ENCODE assay signal across 2 cellular contexts in genomic region chr19:572891-573825, GRCh38.
A peak's percentile ranks its signal among the peaks of the same experiment; 100 is the strongest.
TF ChIP-seq lines count a peak whose summit lies in the region.

No MANE protein-coding gene starts in this region.

TF ChIP-seq in HCT116, 20 proteins besides CTCF, POLR2A, EP300 and RAD21:
- TF ChIP-seq, protein P1, sequence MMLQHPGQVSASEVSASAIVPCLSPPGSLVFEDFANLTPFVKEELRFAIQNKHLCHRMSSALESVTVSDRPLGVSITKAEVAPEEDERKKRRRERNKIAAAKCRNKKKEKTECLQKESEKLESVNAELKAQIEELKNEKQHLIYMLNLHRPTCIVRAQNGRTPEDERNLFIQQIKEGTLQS (IDR thresholded peaks at IDR 0.05) = no peak
- TF ChIP-seq ZFX (IDR thresholded peaks at IDR 0.05) = peak; percentile 74; the same call in 1 of the 2 replicates

TF ChIP-seq in HepG2, 621 proteins besides CTCF, POLR2A, EP300 and RAD21 (continues in another document):
- TF ChIP-seq ZFX (CRISPR knock-in tag; IDR thresholded peaks at IDR 0.05; ENCODE audit: low read depth) (peak; percentile 41; the same call in 1 of the 2 replicates), NR2F6 (IDR thresholded peaks at IDR 0.05) (peak; percentile 11; the same call in 1 of the 2 replicates), NR2F6 (CRISPR knock-in tag; IDR thresholded peaks at IDR 0.05) (no peak), ZNF280B (CRISPR knock-in tag; IDR thresholded peaks at IDR 0.05; ENCODE audit: borderline replicate concordance) (peak; percentile 29; the same call in 1 of the 2 replicates), ZNF235 (CRISPR knock-in tag; IDR thresholded peaks at IDR 0.05; ENCODE audit: borderline replicate concordance) (no peak), GFI1 (CRISPR knock-in tag; IDR thresholded peaks at IDR 0.05; ENCODE audit: borderline replicate concordance) (no peak), HHEX (CRISPR knock-in tag; IDR thresholded peaks at IDR 0.05) (no peak), ZNF512 (CRISPR knock-in tag; IDR thresholded peaks at IDR 0.05) (no peak), EED (CRISPR knock-in tag; IDR thresholded peaks at IDR 0.05) (peak; percentile 52; the same call in 1 of the 2 replicates), AGO2 (optimal IDR thresholded peaks at IDR 0.05; ENCODE audit: low read depth, low read length) (peak; percentile 60), ZNF687 (CRISPR knock-in tag; IDR thresholded peaks at IDR 0.05) (peak; percentile 53), E2F1 (CRISPR knock-in tag; IDR thresholded peaks at IDR 0.05) (no peak), RARG (CRISPR knock-in tag; IDR thresholded peaks at IDR 0.05; ENCODE audit: low read depth) (no peak), ZNF879 (CRISPR knock-in tag; IDR thresholded peaks at IDR 0.05) (0 out of 2 replicates have a peak, but pooled peaks have one; percentile 57), MTERF4 (CRISPR knock-in tag; IDR thresholded peaks at IDR 0.05) (no peak), BRF2 (CRISPR knock-in tag; IDR thresholded peaks at IDR 0.05) (no peak), TOPORS (CRISPR knock-in tag; IDR thresholded peaks at IDR 0.05) (no peak), MEIS1 (CRISPR knock-in tag; IDR thresholded peaks at IDR 0.05; ENCODE audit: borderline replicate concordance) (peak; percentile 41; the same call in 1 of the 2 replicates), ZNF770 (CRISPR knock-in tag; IDR thresholded peaks at IDR 0.05) (peak; percentile 32; the same call in 1 of the 2 replicates), ZNF558 (CRISPR knock-in tag; IDR thresholded peaks at IDR 0.05; ENCODE audit: borderline replicate concordance) (0 out of 2 replicates have a peak, but pooled peaks have one; percentile 7), NFE2L2 (IDR thresholded peaks at IDR 0.05; ENCODE audit: low read length) (no peak), CAMTA2 (CRISPR knock-in tag; IDR thresholded peaks at IDR 0.05; ENCODE audit: borderline replicate concordance) (0 out of 2 replicates have a peak, but pooled peaks have one; percentile 15), ZNF639 (CRISPR knock-in tag; conservative IDR thresholded peaks at IDR 0.05) (no peak), ZNF350 (CRISPR knock-in tag; IDR thresholded peaks at IDR 0.05; ENCODE audit: borderline replicate concordance, low read depth) (no peak), KDM6A (CRISPR knock-in tag; IDR thresholded peaks at IDR 0.05; ENCODE audit: low read depth) (no peak), MBNL3 (CRISPR knock-in tag; conservative IDR thresholded peaks at IDR 0.05) (no peak), ZMYM3 (CRISPR knock-in tag; IDR thresholded peaks at IDR 0.05) (0 out of 2 replicates have a peak, but pooled peaks have one; percentile 10), YEATS2 (CRISPR knock-in tag; IDR thresholded peaks at IDR 0.05; ENCODE audit: borderline replicate concordance) (no peak), STAT5B (CRISPR knock-in tag; IDR thresholded peaks at IDR 0.05) (no peak), ZSCAN31 (CRISPR knock-in tag; IDR thresholded peaks at IDR 0.05; ENCODE audit: low read depth) (no peak), ZNF460 (CRISPR knock-in tag; IDR thresholded peaks at IDR 0.05; ENCODE audit: borderline replicate concordance) (no peak), MBD4 (IDR thresholded peaks at IDR 0.05; ENCODE audit: borderline replicate concordance, low read length) (no peak), PHF5A (CRISPR knock-in tag; IDR thresholded peaks at IDR 0.05; ENCODE audit: low read depth, unreplicated experiment) (no peak), CREBL2 (CRISPR knock-in tag; IDR thresholded peaks at IDR 0.05; ENCODE audit: borderline replicate concordance) (0 out of 2 replicates have a peak, but pooled peaks have one; percentile 20), EHMT2 (IDR thresholded peaks at IDR 0.05; ENCODE audit: borderline replicate concordance, low read depth, low read length) (no peak), ZNF782 (CRISPR knock-in tag; IDR thresholded peaks at IDR 0.05; ENCODE audit: borderline replicate concordance) (0 out of 2 replicates have a peak, but pooled peaks have one; percentile 28), ZUFSP (CRISPR knock-in tag; IDR thresholded peaks at IDR 0.05; ENCODE audit: borderline replicate concordance) (0 out of 2 replicates have a peak, but pooled peaks have one; percentile 31), MED13 (CRISPR knock-in tag; IDR thresholded peaks at IDR 0.05) (no peak), ZNF333 (CRISPR knock-in tag; IDR thresholded peaks at IDR 0.05; ENCODE audit: borderline replicate concordance) (0 out of 2 replicates have a peak, but pooled peaks have one; percentile 4), PHF20 (CRISPR knock-in tag; IDR thresholded peaks at IDR 0.05) (peak; percentile 17; the same call in 1 of the 2 replicates), ZNF816 (CRISPR knock-in tag; IDR thresholded peaks at IDR 0.05; ENCODE audit: borderline replicate concordance) (0 out of 2 replicates have a peak, but pooled peaks have one; percentile 32), MAZ (IDR thresholded peaks at IDR 0.05; ENCODE audit: borderline replicate concordance, low read depth, low read length) (no peak), MAZ (CRISPR knock-in tag; IDR thresholded peaks at IDR 0.05; ENCODE audit: low read depth) (no peak)
- TF ChIP-seq, protein P2, sequence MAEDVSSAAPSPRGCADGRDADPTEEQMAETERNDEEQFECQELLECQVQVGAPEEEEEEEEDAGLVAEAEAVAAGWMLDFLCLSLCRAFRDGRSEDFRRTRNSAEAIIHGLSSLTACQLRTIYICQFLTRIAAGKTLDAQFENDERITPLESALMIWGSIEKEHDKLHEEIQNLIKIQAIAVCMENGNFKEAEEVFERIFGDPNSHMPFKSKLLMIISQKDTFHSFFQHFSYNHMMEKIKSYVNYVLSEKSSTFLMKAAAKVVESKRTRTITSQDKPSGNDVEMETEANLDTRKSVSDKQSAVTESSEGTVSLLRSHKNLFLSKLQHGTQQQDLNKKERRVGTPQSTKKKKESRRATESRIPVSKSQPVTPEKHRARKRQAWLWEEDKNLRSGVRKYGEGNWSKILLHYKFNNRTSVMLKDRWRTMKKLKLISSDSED (CRISPR knock-in tag; IDR thresholded peaks at IDR 0.05) = no peak
